Comparison of ENCODE assay signal across 8 cellular contexts in the genomic region with DNA sequence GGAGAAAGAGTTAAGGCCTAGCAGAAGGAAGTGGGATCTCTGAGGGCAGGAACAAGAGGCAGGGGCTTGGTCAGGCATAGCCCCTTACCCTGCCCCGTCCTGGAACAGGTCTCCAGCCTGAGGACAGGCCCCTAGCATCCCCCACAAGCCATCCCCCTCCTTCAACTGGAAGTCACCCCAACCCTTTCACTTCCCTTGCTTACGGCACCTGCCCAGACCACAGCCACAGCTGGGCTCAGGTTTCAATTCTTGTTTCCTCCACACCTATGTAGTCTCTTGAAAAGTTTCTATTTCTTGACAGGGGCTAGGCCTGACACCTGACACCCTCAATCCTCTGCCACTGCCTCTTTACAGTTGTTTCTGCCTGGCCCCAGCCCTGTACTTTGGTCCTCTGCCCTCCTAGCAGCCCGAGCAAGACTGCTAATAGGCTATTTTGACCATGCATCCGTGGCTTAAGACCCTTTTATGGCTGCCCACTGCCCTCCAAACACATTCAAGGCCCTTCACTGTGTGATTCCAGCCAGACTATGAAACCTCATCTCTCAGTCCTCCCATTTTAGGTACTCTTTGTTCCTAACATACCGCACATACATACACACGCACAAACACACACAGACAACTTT. TPM values are rescaled to one million over a fixed set of nuclear protein-coding genes. Genes with fewer than 3 reads are reported as not detected.
DNase-seq lines count a peak whose midpoint lies in the region; ATAC-seq, FAIRE-seq and TF ChIP-seq lines count a peak whose summit lies in the region.

No MANE protein-coding gene starts in this region.

- TF ChIP-seq POLR2A in NB4 (IDR thresholded peaks at IDR 0.05; ENCODE audit: extremely low read depth, insufficient read length) = no peak

- no peaks in the 10 kb centered on the region for H3K9me3 ChIP-seq in small intestine (ENCODE audit: control insufficient read depth, low read depth)
- no peaks in the 10 kb centered on the region for H3K9me3 ChIP-seq in WERI-Rb-1 (ENCODE audit: severe bottlenecking)
- H3K9me3 ChIP-seq in upper lobe of right lung = no peaks in the 10 kb centered on the region

- no peaks in the 10 kb centered on the region for H3K9me3 Mint-ChIP-seq in activated naive CD8-positive, alpha-beta T cell (ENCODE audit: low read depth)

- 59 to 69% (median 63%) methylated on average over 6 of the region's 6 CpGs for WGBS in small intestine, 3 donors

- H3K27ac ChIP-seq in small intestine (ENCODE audit: low read depth in 1 of 2, low read length in 1 of 2) = peak overlapping the region; percentile 6 to 79
- H3K27ac ChIP-seq in WERI-Rb-1 = no peak overlapping the region
- no peak overlapping the region for H3K27ac ChIP-seq in upper lobe of right lung

- peak overlapping the region; percentile 52 for H3K4me3 Mint-ChIP-seq in activated naive CD8-positive, alpha-beta T cell

- no peaks in the 10 kb centered on the region for H3K27me3 Mint-ChIP-seq in activated naive CD8-positive, alpha-beta T cell

- H3K4me1 ChIP-seq in small intestine (ENCODE audit: control insufficient read depth in 2 of 2, insufficient read depth in 1 of 2, low read depth in 1 of 2, low read length in 1 of 2) (peaks cover 0 to 10% of the 10 kb centered on the region in 2 donors), upper lobe of right lung (peaks cover 32% of the 10 kb centered on the region)

- H3K27me3 ChIP-seq in small intestine (ENCODE audit: control insufficient read depth in 2 of 2, insufficient read depth in 2 of 2, low read length in 2 of 2) (no peaks in the 10 kb centered on the region), WERI-Rb-1 (ENCODE audit: insufficient read depth, low read depth, severe bottlenecking) (no peaks in the 10 kb centered on the region), upper lobe of right lung (no peaks in the 10 kb centered on the region)

- no peak overlapping the region for H3K4me3 ChIP-seq in NB4 (ENCODE audit: low read depth, low read length)
- H3K4me3 ChIP-seq in small intestine (ENCODE audit: low read depth in 1 of 2, low read length in 2 of 2) = no peak overlapping the region
- H3K4me3 ChIP-seq in WERI-Rb-1 (ENCODE audit: low read depth, low read length) = no peak overlapping the region
- H3K4me3 ChIP-seq in upper lobe of right lung = no peak overlapping the region

- peak overlapping the region; percentile 77 for H3K27ac Mint-ChIP-seq in activated naive CD8-positive, alpha-beta T cell

- intact Hi-C loops in upper lobe of right lung (cut with DNase I) = no loop called here

- H3K36me3 Mint-ChIP-seq in activated naive CD8-positive, alpha-beta T cell = no peaks in the 10 kb centered on the region

- no peak for FAIRE-seq in small intestine (lab: Jason Lieb, UNC)

- H3K4me1 Mint-ChIP-seq in activated naive CD8-positive, alpha-beta T cell (ENCODE audit: low read depth) = peaks cover 61% of the 10 kb centered on the region

- TF ChIP-seq CTCF in NB4 (IDR thresholded peaks at IDR 0.05; ENCODE audit: low read depth, low read length) = no peak
- TF ChIP-seq CTCF in WERI-Rb-1 (IDR thresholded peaks at IDR 0.05; ENCODE audit: low read depth, low read length) = no peak
- TF ChIP-seq CTCF in upper lobe of right lung (IDR thresholded peaks at IDR 0.05) = no peak

- peak; percentile 43 for DNase-seq in NB4 (ENCODE audit: low read depth)
- DNase-seq in small intestine = peak; percentile 30
- no peak for DNase-seq in WERI-Rb-1
- DNase-seq in upper lobe of right lung = no peak
- DNase-seq in GF-D8 (lab: John Stamatoyannopoulos, UW) = no peak

- H3K36me3 ChIP-seq in small intestine (ENCODE audit: control insufficient read depth in 2 of 2, insufficient read depth in 2 of 2, low read length in 2 of 2) (no peaks in the 10 kb centered on the region), WERI-Rb-1 (no peaks in the 10 kb centered on the region), upper lobe of right lung (no peaks in the 10 kb centered on the region)

- ATAC-seq in GM18519 (IDR thresholded peaks at IDR 0.05; ENCODE audit: low FRiP score, unreplicated experiment) = peak; percentile 49
- ATAC-seq in HG02571 (IDR thresholded peaks at IDR 0.05; ENCODE audit: unreplicated experiment) = peak; percentile 68
- no peak for ATAC-seq in upper lobe of right lung

RNA-seq across cellular contexts. Expression of a gene that starts 10.9 kb away (rescaled TPM):
- polyA plus RNA-seq in small intestine = 10 to 100 TPM in 1 of 3 donors, 1 to 10 TPM in 2; 2.0 to 10.8 (median 5.1) TPM
- 71.2 TPM for total RNA-seq in upper lobe of right lung

Comparison
In these comparisons a context has a peak if more than half of its experiments do, and no peak if none do; other contexts are left out.
1. DNase-seq: peak in NB4 (single experiment) and small intestine (single experiment); none in WERI-Rb-1 (single experiment), upper lobe of right lung (single experiment) and GF-D8 (single experiment).
2. H3K27ac ChIP-seq: peak in small intestine (2 of 2); none in WERI-Rb-1 (single experiment) and upper lobe of right lung (single experiment).